ENCODE assay signal across 8 cellular contexts in genomic region chr4:20252656-20253271, GRCh38.
DNase-seq lines count a peak whose midpoint lies in the region; ATAC-seq lines count a peak whose summit lies in the region.

No MANE protein-coding gene starts in this region.

- H3K27me3 Mint-ChIP-seq in activated naive CD8-positive, alpha-beta T cell treated with anti-CD3 and anti-CD28 coated beads, Interleukin-2, amount 50 U/mL, for 24 hours = peaks cover 55% of the 10 kb centered on the region
- peaks cover 61% of the 10 kb centered on the region for H3K27me3 Mint-ChIP-seq in stimulated activated naive CD8-positive, alpha-beta T cell treated with anti-CD3 and anti-CD28 coated beads, Interleukin-15, amount 100 ng/mL, for 72 hours

- H3K4me3 Mint-ChIP-seq in activated naive CD8-positive, alpha-beta T cell treated with anti-CD3 and anti-CD28 coated beads, Interleukin-2, amount 50 U/mL, for 24 hours = peak overlapping the region; percentile 46
- H3K4me3 Mint-ChIP-seq in stimulated activated naive CD8-positive, alpha-beta T cell treated with anti-CD3 and anti-CD28 coated beads, Interleukin-15, amount 100 ng/mL, for 72 hours = peak overlapping the region; percentile 29 to 66

- H3K9me3 Mint-ChIP-seq in activated naive CD8-positive, alpha-beta T cell treated with anti-CD3 and anti-CD28 coated beads, Interleukin-2, amount 50 U/mL, for 24 hours = no peaks in the 10 kb centered on the region
- peaks cover 0 to 12% of the 10 kb centered on the region in 2 donors for H3K9me3 Mint-ChIP-seq in stimulated activated naive CD8-positive, alpha-beta T cell treated with anti-CD3 and anti-CD28 coated beads, Interleukin-15, amount 100 ng/mL, for 72 hours

- DNase-seq in Ammon's horn (ENCODE audit: low spot score) (peak; percentile 9), HCEC 1CT (peak; percentile 23), iPS-NIHi11 (ENCODE audit: low spot score) (peak; percentile 36), AML-193 (lab: John Stamatoyannopoulos, UW) (no peak), Kasumi-1 (lab: John Stamatoyannopoulos, UW) (no peak)
- no peak for DNase-seq in activated naive CD8-positive, alpha-beta T cell treated with anti-CD3 and anti-CD28 coated beads, Interleukin-2, amount 50 U/mL, for 24 hours
- no peak for DNase-seq in stimulated activated naive CD8-positive, alpha-beta T cell treated with anti-CD3 and anti-CD28 coated beads, Interleukin-15, amount 100 ng/mL, for 72 hours

- H3K4me1 Mint-ChIP-seq in activated naive CD8-positive, alpha-beta T cell treated with anti-CD3 and anti-CD28 coated beads, Interleukin-2, amount 50 U/mL, for 24 hours = peaks cover 7% of the 10 kb centered on the region
- peaks cover 13% of the 10 kb centered on the region for H3K4me1 Mint-ChIP-seq in stimulated activated naive CD8-positive, alpha-beta T cell treated with anti-CD3 and anti-CD28 coated beads, Interleukin-15, amount 100 ng/mL, for 72 hours

- H3K36me3 Mint-ChIP-seq in activated naive CD8-positive, alpha-beta T cell treated with anti-CD3 and anti-CD28 coated beads, Interleukin-2, amount 50 U/mL, for 24 hours (ENCODE audit: low read depth) = no peaks in the 10 kb centered on the region

- no peak for ATAC-seq in activated naive CD8-positive, alpha-beta T cell treated with anti-CD3 and anti-CD28 coated beads, Interleukin-2, amount 50 U/mL, for 24 hours
- ATAC-seq in stimulated activated naive CD8-positive, alpha-beta T cell treated with anti-CD3 and anti-CD28 coated beads, Interleukin-15, amount 100 ng/mL, for 72 hours = no peak
- ATAC-seq in GM18870 (IDR thresholded peaks at IDR 0.05; ENCODE audit: unreplicated experiment) = no peak

- no peak overlapping the region for H3K27ac Mint-ChIP-seq in activated naive CD8-positive, alpha-beta T cell treated with anti-CD3 and anti-CD28 coated beads, Interleukin-2, amount 50 U/mL, for 24 hours
- H3K27ac Mint-ChIP-seq in stimulated activated naive CD8-positive, alpha-beta T cell treated with anti-CD3 and anti-CD28 coated beads, Interleukin-15, amount 100 ng/mL, for 72 hours = peak overlapping the region in 1 of 2 donors; percentile 22

Comparison
In these comparisons a context has a peak if more than half of its experiments do, and no peak if none do; other contexts are left out.
1. DNase-seq: peak in Ammon's horn (single experiment), HCEC 1CT (single experiment) and iPS-NIHi11 (single experiment); none in activated naive CD8-positive, alpha-beta T cell treated with anti-CD3 and anti-CD28 coated beads, Interleukin-2, amount 50 U/mL, for 24 hours (single experiment), stimulated activated naive CD8-positive, alpha-beta T cell treated with anti-CD3 and anti-CD28 coated beads, Interleukin-15, amount 100 ng/mL, for 72 hours (0 of 2), AML-193 (0 of 2) and Kasumi-1 (0 of 2).